7 cellular contexts compared by ENCODE assay signal in genomic region chr4:151324449-151325319, GRCh38. TPM values are rescaled to one million over a fixed set of nuclear protein-coding genes. Genes with fewer than 3 reads are reported as not detected.
DNase-seq lines count a peak whose midpoint lies in the region; FAIRE-seq and TF ChIP-seq lines count a peak whose summit lies in the region.

No MANE protein-coding gene starts in this region.

- H4K20me1 ChIP-seq in GM23248 (ENCODE audit: insufficient read depth) (no peaks in the 10 kb centered on the region), smooth muscle cell (ENCODE audit: low read depth) (no peaks in the 10 kb centered on the region)

- WGBS in GM23248 (ENCODE audit: low coverage in 1 of 2, low lambda C conversion rate in 2 of 2, missing lambda C conversion rate in 2 of 2), 2 experiments: 2 to 3% methylated on average over 42 to 55 of the region's 57 CpGs
- 4% methylated on average over 51 of the region's 57 CpGs for WGBS in smooth muscle cell (ENCODE audit: low lambda C conversion rate)

- no peaks in the 10 kb centered on the region for H3K36me3 ChIP-seq in GM23248 (ENCODE audit: low read depth)
- no peaks in the 10 kb centered on the region for H3K36me3 ChIP-seq in kidney (ENCODE audit: control insufficient read depth in 1 of 2, insufficient read depth in 2 of 2, low read length in 2 of 2)
- H3K36me3 ChIP-seq in smooth muscle cell (ENCODE audit: low read depth): no peaks in the 10 kb centered on the region

- in situ Hi-C loops in GM23248 (cut with MboI): no loop called here

- H3K4me2 ChIP-seq in GM23248 (ENCODE audit: unreplicated experiment): peak overlapping the region; percentile 83
- H3K4me2 ChIP-seq in smooth muscle cell: peak overlapping the region; percentile 100

- H2AFZ ChIP-seq in GM23248 (peak overlapping the region; percentile 95), smooth muscle cell (ENCODE audit: low read depth) (peak overlapping the region; percentile 100)

- H3K4me3 ChIP-seq in GM23248: peak overlapping the region; percentile 88
- peak overlapping the region; percentile 78 to 84 for H3K4me3 ChIP-seq in kidney (ENCODE audit: low read length in 2 of 2)
- peak overlapping the region; percentile 65 for H3K4me3 ChIP-seq in smooth muscle cell

- H3K79me2 ChIP-seq in GM23248 (ENCODE audit: insufficient read depth): peaks cover 14% of the 10 kb centered on the region; the same call in 1 of the 2 replicates
- H3K79me2 ChIP-seq in smooth muscle cell (ENCODE audit: low read depth): peaks cover 20% of the 10 kb centered on the region

- intact Hi-C loops in kidney (cut with DNase I): no loop called here

- no peak for TF ChIP-seq CTCF in kidney (IDR thresholded peaks at IDR 0.05; ENCODE audit: borderline replicate concordance, extremely low read depth, insufficient read depth)
- no peak for TF ChIP-seq CTCF in smooth muscle cell (IDR thresholded peaks at IDR 0.05; ENCODE audit: borderline replicate concordance, insufficient read depth, poor library complexity, severe bottlenecking)

- H3K27me3 ChIP-seq in GM23248 (replicated peaks; ENCODE audit: insufficient read depth) (no peaks in the 10 kb centered on the region), smooth muscle cell (ENCODE audit: low read depth) (no peaks in the 10 kb centered on the region)

- H3K9me3 ChIP-seq in GM23248 (ENCODE audit: low read depth): no peaks in the 10 kb centered on the region
- no peaks in the 10 kb centered on the region for H3K9me3 ChIP-seq in kidney (ENCODE audit: control insufficient read depth in 1 of 2, low read length in 2 of 2)
- no peaks in the 10 kb centered on the region for H3K9me3 ChIP-seq in smooth muscle cell (replicated peaks; ENCODE audit: low read depth)

- no peak for FAIRE-seq in kidney (lab: Jason Lieb, UNC)

- H3F3A ChIP-seq in GM23248 (ENCODE audit: insufficient read depth) (peaks cover 19% of the 10 kb centered on the region), smooth muscle cell (ENCODE audit: low read depth) (peaks cover 16% of the 10 kb centered on the region)

- DNase-seq in GM23248: peak; percentile 83
- peak; percentile 13 for DNase-seq in NCI-H69 (lab: John Stamatoyannopoulos, UW)
- peak; percentile 78 for DNase-seq in kidney
- peak; percentile 16 for DNase-seq in smooth muscle cell (lab: John Stamatoyannopoulos, UW; ENCODE audit: unreplicated experiment)
- no peak for DNase-seq in T-helper 2 cell
- DNase-seq in RPMI8226: no peak

- H3K9me2 ChIP-seq in GM23248 (ENCODE audit: insufficient read depth): no peaks in the 10 kb centered on the region

- H3K4me1 ChIP-seq in GM23248 (ENCODE audit: insufficient read depth): peaks cover 22% of the 10 kb centered on the region
- peaks cover 4 to 16% of the 10 kb centered on the region in 2 donors for H3K4me1 ChIP-seq in kidney (ENCODE audit: control insufficient read depth in 1 of 2, insufficient read depth in 1 of 2, low read depth in 1 of 2, low read length in 2 of 2)
- H3K4me1 ChIP-seq in smooth muscle cell (ENCODE audit: low read depth): peaks cover 15% of the 10 kb centered on the region

- H3K9ac ChIP-seq in GM23248 (peak overlapping the region; percentile 71), kidney (ENCODE audit: low read length in 2 of 2) (peak overlapping the region; percentile 78 to 80), smooth muscle cell (ENCODE audit: low read depth) (peak overlapping the region; percentile 66)

- H3K27ac ChIP-seq in GM23248 (no peak overlapping the region), cingulate gyrus (ENCODE audit: low read depth, low read length) (peak overlapping the region; percentile 39), kidney (ENCODE audit: low read depth in 2 of 2, low read length in 2 of 2) (peak overlapping the region; percentile 75 to 86), smooth muscle cell (ENCODE audit: low read depth) (peak overlapping the region; percentile 76)

RNA-seq across cellular contexts. Expression of gene SH3D19, which starts 0.7 kb away (rescaled TPM):
- total RNA-seq in GM23248 (2014; rRNA removed; shearing (Covaris generic)): 47.8 and 48.2 TPM in 2 replicates
- polyA plus RNA-seq in GM23248 (2016; fragmentation: Nextera tagmentation; extraction: Ambion mirVana): 29.1 and 36.5 TPM in 2 replicates
- total RNA-seq in kidney: 36.8 TPM
- 13.6 TPM for polyA plus RNA-seq in kidney (ENCODE audit: insufficient read depth, low read depth, low replicate concordance)
- total RNA-seq in smooth muscle cell: 18.9 and 20.3 TPM in 2 replicates
- polyA plus RNA-seq in smooth muscle cell: 7.9 and 10.9 TPM in 2 replicates

RNA-seq across cellular contexts. Expression of gene PRSS48, which starts 47.7 kb away (rescaled TPM):
- not detected in 2 replicates for total RNA-seq in GM23248 (2014; rRNA removed; shearing (Covaris generic))
- not detected in 2 replicates for polyA plus RNA-seq in GM23248 (2016; fragmentation: Nextera tagmentation; extraction: Ambion mirVana)
- not detected for total RNA-seq in kidney
- polyA plus RNA-seq in kidney (ENCODE audit: insufficient read depth, low read depth, low replicate concordance): not detected
- total RNA-seq in smooth muscle cell: not detected in 2 replicates
- not detected in 2 replicates for polyA plus RNA-seq in smooth muscle cell

Comparison
In these comparisons a context has a peak if more than half of its experiments do, and no peak if none do; other contexts are left out.
1. DNase-seq: peak in GM23248 (single experiment), NCI-H69 (single experiment), kidney (single experiment) and smooth muscle cell (single experiment); none in T-helper 2 cell (0 of 5) and RPMI8226 (single experiment).
2. Peak in every context shown above with its lines, with median percentiles within 50 percentile points of each other: H3K4me3 ChIP-seq and H3K9ac ChIP-seq.